26 cellular contexts compared by ENCODE assay signal in genomic region chr2:193793914-193794313, GRCh38.
DNase-seq lines count a peak whose midpoint lies in the region; ATAC-seq, FAIRE-seq and TF ChIP-seq lines count a peak whose summit lies in the region.
"Had no signal": no experiment of that assay in that cellular context is flagged by ENCODE, and none has a peak within 500 bp of the region (broad histone marks: within the 10 kb centered on the region; RNA-seq: fewer than 3 reads in every experiment).

No MANE protein-coding gene starts in this region.

- no peak overlapping the region for H3K4me3 ChIP-seq in astrocyte (ENCODE audit: insufficient read depth, low read depth, low read length)
- H3K4me3 ChIP-seq: lower lobe of right lung, neural progenitor cell, upper lobe of right lung had no signal

- no peaks in the 10 kb centered on the region for H3K9me3 Mint-ChIP-seq in astrocyte (ENCODE audit: unreplicated experiment)
- peaks cover 0 to 5% (median 0%) of the 10 kb centered on the region in 7 donors for H3K9me3 Mint-ChIP-seq in CD14-positive monocyte
- H3K9me3 Mint-ChIP-seq: effector memory CD8-positive, alpha-beta T cell; neural progenitor cell had no signal

- H3K4me2 ChIP-seq in astrocyte (ENCODE audit: low read length), result peak overlapping the region; percentile 68
- H3K4me2 ChIP-seq: neural progenitor cell had no signal

- intact Hi-C loops in CD14-positive monocyte (cut with micrococcal nuclease), result no loop called here

- no peaks in the 10 kb centered on the region for H3K36me3 ChIP-seq in astrocyte (ENCODE audit: insufficient read depth, low read length)
- H3K36me3 ChIP-seq: lower lobe of right lung, neural progenitor cell, upper lobe of right lung had no signal

- peak overlapping the region; percentile 30 for H2AFZ ChIP-seq in astrocyte (ENCODE audit: low read depth, low read length)
- H2AFZ ChIP-seq: neural progenitor cell had no signal

- H3K79me2 ChIP-seq in astrocyte (ENCODE audit: insufficient read depth, low read length), result no peaks in the 10 kb centered on the region

- no peak for FAIRE-seq in HTR-8/SVneo (lab: Jason Lieb, UNC)
- FAIRE-seq in astrocyte (lab: Jason Lieb, UNC), result peak; percentile 56

- DNase-seq in A172 (ENCODE audit: low spot score) (peak; percentile 64), HTR-8/SVneo (ENCODE audit: insufficient read length, low spot score) (peak; percentile 3), astrocyte (ENCODE audit: low read depth) (peak; percentile 55), foreskin keratinocyte (peak; percentile 24 to 28), CD14-positive monocyte (ENCODE audit: low spot score) (no peak), glomerular visceral epithelial cell (ENCODE audit: extremely low spot score) (no peak), SHP77 (lab: John Stamatoyannopoulos, UW) (no peak)
- DNase-seq: activated gamma-delta T cell treated with Interleukin-2 at 50 U/mL for 16 hours; amygdala; C1 segment of cervical spinal cord; cerebellar nuclear complex; effector memory CD8-positive, alpha-beta T cell; EL; HFFc6; islet precursor cell; lower lobe of right lung; NCI-H1694; NCI-H2171 treated with DMSO at 0.1 percent for 48 hours; NCI-H748 treated with DMSO at 0.1 percent for 48 hours; OCI-M1; T-helper 2 cell; upper lobe of right lung had no signal

- H3K4me3 Mint-ChIP-seq in astrocyte (ENCODE audit: unreplicated experiment) (no peak overlapping the region), CD14-positive monocyte (no peak overlapping the region)
- H3K4me3 Mint-ChIP-seq: effector memory CD8-positive, alpha-beta T cell; HFFc6; neural progenitor cell had no signal

- H3K4me1 Mint-ChIP-seq in astrocyte (ENCODE audit: low read depth, unreplicated experiment) (peaks cover 13% of the 10 kb centered on the region), CD14-positive monocyte (no peaks in the 10 kb centered on the region)

- TF ChIP-seq CTCF in astrocyte (IDR thresholded peaks at IDR 0.05; ENCODE audit: insufficient read depth, low read depth, low read length) (no peak), foreskin keratinocyte (conservative IDR thresholded peaks at IDR 0.05) (no peak), CD14-positive monocyte (IDR thresholded peaks at IDR 0.05) (no peak)

- H3K27me3 ChIP-seq in astrocyte (ENCODE audit: insufficient read depth, low read length), result no peaks in the 10 kb centered on the region
- H3K27me3 ChIP-seq in foreskin keratinocyte, result no peaks in the 10 kb centered on the region
- H3K27me3 ChIP-seq: neural progenitor cell, upper lobe of right lung had no signal

- peaks cover 5% of the 10 kb centered on the region for H3K4me1 ChIP-seq in astrocyte (ENCODE audit: insufficient read depth, low read length)
- no peaks in the 10 kb centered on the region for H3K4me1 ChIP-seq in foreskin keratinocyte
- H3K4me1 ChIP-seq: lower lobe of right lung, neural progenitor cell, upper lobe of right lung had no signal

- no peaks in the 10 kb centered on the region for H3K9me3 ChIP-seq in astrocyte (ENCODE audit: insufficient read depth, low read depth, low read length)
- H3K9me3 ChIP-seq: lower lobe of right lung, upper lobe of right lung had no signal

- H3K36me3 Mint-ChIP-seq in astrocyte (ENCODE audit: low read depth, unreplicated experiment), result no peaks in the 10 kb centered on the region
- H3K36me3 Mint-ChIP-seq in CD14-positive monocyte, result no peaks in the 10 kb centered on the region
- H3K36me3 Mint-ChIP-seq: neural progenitor cell had no signal

- H4K20me1 ChIP-seq in astrocyte (ENCODE audit: insufficient read depth, low read length), result no peaks in the 10 kb centered on the region

- H3K9ac ChIP-seq in astrocyte (ENCODE audit: low read length), result no peak overlapping the region
- H3K9ac ChIP-seq: neural progenitor cell had no signal

- H3K27ac ChIP-seq in astrocyte (ENCODE audit: low read depth, low read length) (peak overlapping the region; percentile 67), foreskin keratinocyte (no peak overlapping the region)
- H3K27ac ChIP-seq: HL-60, lower lobe of right lung, neural progenitor cell, upper lobe of right lung had no signal

- H3K27ac Mint-ChIP-seq in astrocyte (ENCODE audit: unreplicated experiment) (peak overlapping the region; percentile 88), CD14-positive monocyte (no peak overlapping the region)
- H3K27ac Mint-ChIP-seq: effector memory CD8-positive, alpha-beta T cell; HFFc6; IgD-negative memory B cell; neural progenitor cell had no signal

- no peaks in the 10 kb centered on the region for H3K27me3 Mint-ChIP-seq in astrocyte (ENCODE audit: low read depth, unreplicated experiment)
- H3K27me3 Mint-ChIP-seq in CD14-positive monocyte (ENCODE audit: low read depth in 3 of 3), result no peaks in the 10 kb centered on the region
- H3K27me3 Mint-ChIP-seq: effector memory CD8-positive, alpha-beta T cell; IgD-negative memory B cell had no signal

- ATAC-seq in foreskin keratinocyte, result peak; percentile 80
- ATAC-seq in esophagus mucosa, result no peak
- ATAC-seq: effector memory CD8-positive, alpha-beta T cell; lower lobe of right lung; upper lobe of right lung had no signal

Comparison
In these comparisons a context has a peak if more than half of its experiments do, and no peak if none do; other contexts are left out.
1. DNase-seq: peak in A172 (single experiment), HTR-8/SVneo (single experiment), astrocyte (single experiment) and foreskin keratinocyte (2 of 2); none in CD14-positive monocyte (single experiment), glomerular visceral epithelial cell (single experiment) and SHP77 (0 of 2).